ENCODE assay signal across 10 cellular contexts in the genomic region with DNA sequence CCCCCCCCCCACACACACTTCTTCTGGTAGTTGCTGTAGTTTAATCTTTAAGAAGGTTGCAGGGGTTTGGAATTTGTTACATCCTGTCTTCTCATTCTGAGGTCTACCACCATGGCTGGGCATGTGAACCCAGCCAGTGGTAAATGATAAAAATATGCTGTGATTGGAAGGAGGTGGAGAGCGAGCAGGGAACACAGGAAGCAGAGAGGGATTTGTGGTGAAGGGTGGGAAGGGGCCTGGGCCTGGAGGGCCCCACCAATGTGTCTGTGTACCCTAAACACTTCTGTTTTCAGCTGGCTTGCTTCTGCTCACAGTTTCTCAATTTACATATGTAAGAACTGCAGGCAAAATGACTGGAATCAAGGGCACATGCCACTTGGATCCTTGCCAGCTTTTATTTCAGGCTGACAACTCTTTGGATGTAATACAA.
DNase-seq lines count a peak whose midpoint lies in the region; ATAC-seq and TF ChIP-seq lines count a peak whose summit lies in the region.
"Had no signal": no experiment of that assay in that cellular context is flagged by ENCODE, and none has a peak within 500 bp of the region (broad histone marks: within the 10 kb centered on the region; RNA-seq: fewer than 3 reads in every experiment).

No MANE protein-coding gene starts in this region.

- no peak overlapping the region for H2BK15ac ChIP-seq in mesenchymal stem cell (ENCODE audit: low read depth, poor library complexity, severe bottlenecking)

- no peaks in the 10 kb centered on the region for H3K36me3 ChIP-seq in mesenchymal stem cell (ENCODE audit: control insufficient read depth in 1 of 2, insufficient read depth in 2 of 2, low read depth in 1 of 2, low read length in 2 of 2)

- H4K91ac ChIP-seq in mesenchymal stem cell (ENCODE audit: low read length) = no peak overlapping the region

- H2BK12ac ChIP-seq in mesenchymal stem cell (ENCODE audit: low read length in 2 of 2) = no peak overlapping the region

- H2BK120ac ChIP-seq in mesenchymal stem cell (ENCODE audit: low read depth, low read length) = no peak overlapping the region

- peaks cover 23 to 28% (median 27%) of the 10 kb centered on the region in 3 donors for H3K4me1 Mint-ChIP-seq in T-cell
- peaks cover 7% of the 10 kb centered on the region for H3K4me1 Mint-ChIP-seq in CD4-positive, alpha-beta T cell (ENCODE audit: low read depth)

- H3K14ac ChIP-seq in mesenchymal stem cell (ENCODE audit: low read length in 2 of 2) = no peak overlapping the region

- no peak overlapping the region for H3K23ac ChIP-seq in mesenchymal stem cell (ENCODE audit: low read length in 2 of 2)

- no peak overlapping the region for H3K4ac ChIP-seq in mesenchymal stem cell (ENCODE audit: low read depth in 1 of 2, low read length in 2 of 2)

- H3K18ac ChIP-seq in mesenchymal stem cell (ENCODE audit: low read depth in 1 of 2, low read length in 2 of 2) = no peak overlapping the region

- WGBS in mesenchymal stem cell = 44% methylated on average over 1 of the region's 1 CpG
- WGBS in right cardiac atrium = 62% methylated on average over 1 of the region's 1 CpG

- no peak overlapping the region for H3K9ac ChIP-seq in mesenchymal stem cell (ENCODE audit: low read length)

- H3K4me1 ChIP-seq in mesenchymal stem cell (ENCODE audit: control insufficient read depth, insufficient read depth, low read depth, low read length) (peaks cover 11% of the 10 kb centered on the region), right cardiac atrium (ENCODE audit: control insufficient read depth, insufficient read depth, low read length) (peaks cover 2% of the 10 kb centered on the region)

- H3K27ac ChIP-seq in mesenchymal stem cell (ENCODE audit: low read length, poor library complexity, severe bottlenecking) (peak overlapping the region; percentile 89), right cardiac atrium (ENCODE audit: low read length) (no peak overlapping the region)
- no peak overlapping the region for H3K27ac ChIP-seq in CD4-positive, alpha-beta T cell (ENCODE audit: low read depth, low read length)

- H3K27me3 Mint-ChIP-seq in T-cell = no peaks in the 10 kb centered on the region
- H3K27me3 Mint-ChIP-seq in CD4-positive, alpha-beta T cell = no peaks in the 10 kb centered on the region

- no peak for TF ChIP-seq CTCF in CD4-positive, alpha-beta T cell (IDR thresholded peaks at IDR 0.05)

- H2AFZ ChIP-seq in mesenchymal stem cell (ENCODE audit: low read depth, low read length) = no peak overlapping the region

- H3K4me2 ChIP-seq in mesenchymal stem cell (ENCODE audit: low read length, poor library complexity, severe bottlenecking) = no peak overlapping the region

- intact Hi-C loops in right cardiac atrium (cut with DNase I) = no loop called here
- intact Hi-C loops in CD4-positive, alpha-beta T cell (cut with DNase I, micrococcal nuclease) = no loop called here

- H3K4me3 ChIP-seq in mesenchymal stem cell (ENCODE audit: insufficient read depth in 1 of 2, low read depth in 1 of 2, low read length in 2 of 2) = no peak overlapping the region
- no peak overlapping the region for H3K4me3 ChIP-seq in right cardiac atrium (ENCODE audit: low read length)

- H2AK5ac ChIP-seq in mesenchymal stem cell (ENCODE audit: low read length, severe bottlenecking) = no peak overlapping the region

- peak overlapping the region in 1 of 3 donors; percentile 30 for H3K4me3 Mint-ChIP-seq in T-cell
- no peak overlapping the region for H3K4me3 Mint-ChIP-seq in CD4-positive, alpha-beta T cell
- H3K4me3 Mint-ChIP-seq: activated naive CD4-positive, alpha-beta T cell treated with anti-CD3 and anti-CD28 coated beads, Interleukin-2, amount 10 ng/mL, durations not matched to agents 7 days and 5 days had no signal

- no peaks in the 10 kb centered on the region for H3K9me3 Mint-ChIP-seq in T-cell
- H3K9me3 Mint-ChIP-seq in CD4-positive, alpha-beta T cell = no peaks in the 10 kb centered on the region
- H3K9me3 Mint-ChIP-seq: activated naive CD4-positive, alpha-beta T cell treated with anti-CD3 and anti-CD28 coated beads, Interleukin-2, amount 10 ng/mL, durations not matched to agents 7 days and 5 days had no signal

- H4K8ac ChIP-seq in mesenchymal stem cell (ENCODE audit: low read length) = no peak overlapping the region

- H3K79me1 ChIP-seq in mesenchymal stem cell (replicated peaks; ENCODE audit: low read length, poor library complexity, severe bottlenecking) = no peaks in the 10 kb centered on the region

- CTCF ChIA-PET in T-cell (lab: Charles Lee) = no interaction called here
- CTCF ChIA-PET in CD4-positive, alpha-beta T cell (lab: Charles Lee) = no interaction called here

- no peaks in the 10 kb centered on the region for H3K36me3 Mint-ChIP-seq in T-cell
- H3K36me3 Mint-ChIP-seq in CD4-positive, alpha-beta T cell (ENCODE audit: low read depth) = no peaks in the 10 kb centered on the region
- H3K36me3 Mint-ChIP-seq: activated naive CD4-positive, alpha-beta T cell treated with anti-CD3 and anti-CD28 coated beads, Interleukin-2, amount 10 ng/mL, durations not matched to agents 7 days and 5 days had no signal

- H3K27ac Mint-ChIP-seq in T-cell = peak overlapping the region in 1 of 2 donors; percentile 70
- no peak overlapping the region for H3K27ac Mint-ChIP-seq in CD4-positive, alpha-beta T cell

- POLR2A ChIA-PET in T-cell (lab: Charles Lee) = no interaction called here
- POLR2A ChIA-PET in CD4-positive, alpha-beta T cell (lab: Charles Lee) = no interaction called here

- peak overlapping the region; percentile 71 for H2BK5ac ChIP-seq in mesenchymal stem cell (ENCODE audit: low read depth, low read length, poor library complexity, severe bottlenecking)

- H3K9me3 ChIP-seq in mesenchymal stem cell (ENCODE audit: control insufficient read depth, low read length) (no peaks in the 10 kb centered on the region), right cardiac atrium (ENCODE audit: control insufficient read depth, low read length) (no peaks in the 10 kb centered on the region)
- no peaks in the 10 kb centered on the region for H3K9me3 ChIP-seq in CD4-positive, alpha-beta T cell (ENCODE audit: control insufficient read depth, low read length)

- DNase-seq in DMS79 treated with DMSO at 0.1 percent for 48 hours (lab: John Stamatoyannopoulos, UW) (peak; percentile 71), NCI-H1417 (lab: John Stamatoyannopoulos, UW) (peak; percentile 44 to 85 (median 57)), T-cell (peak in 5 of 34 experiments; percentile 0 to 14 (median 2)), mesenchymal stem cell (no peak), right cardiac atrium (no peak)
- no peak for DNase-seq in CD4-positive, alpha-beta T cell
- DNase-seq: activated naive CD4-positive, alpha-beta T cell treated with anti-CD3 and anti-CD28 coated beads, Interleukin-2, amount 10 ng/mL, durations not matched to agents 7 days and 5 days; stimulated activated CD4-positive, alpha-beta T cell treated with anti-CD3 and anti-CD28 coated beads, Interleukin-15, amount 100 ng/mL, for 24 hours had no signal

- peaks cover 0 to 4% of the 10 kb centered on the region in 2 experiments for H3K27me3 ChIP-seq in mesenchymal stem cell (ENCODE audit: control insufficient read depth in 1 of 2, insufficient read depth in 1 of 2, low read length in 2 of 2)
- H3K27me3 ChIP-seq in right cardiac atrium (ENCODE audit: control insufficient read depth, insufficient read depth) = no peaks in the 10 kb centered on the region
- no peaks in the 10 kb centered on the region for H3K27me3 ChIP-seq in CD4-positive, alpha-beta T cell (ENCODE audit: control insufficient read depth, insufficient read depth, low read length)

- ATAC-seq in T-cell (replicated peaks in 1 of 4) = peak in 3 of 4 experiments; percentile 19 to 72 (median 33)
- ATAC-seq in HG02970 (IDR thresholded peaks at IDR 0.05; ENCODE audit: low FRiP score, unreplicated experiment) = no peak
- no peak for ATAC-seq in right cardiac atrium
- no peak for ATAC-seq in CD4-positive, alpha-beta T cell (ENCODE audit: poor library complexity)
- ATAC-seq in GM18511 (IDR thresholded peaks at IDR 0.05; ENCODE audit: unreplicated experiment) = no peak

Comparison
In these comparisons a context has a peak if more than half of its experiments do, and no peak if none do; other contexts are left out.
1. DNase-seq: peak in DMS79 treated with DMSO at 0.1 percent for 48 hours (single experiment) and NCI-H1417 (3 of 3); none in mesenchymal stem cell (single experiment), right cardiac atrium (0 of 3) and CD4-positive, alpha-beta T cell (0 of 10).
2. ATAC-seq: peak in T-cell (3 of 4); none in HG02970 (single experiment), right cardiac atrium (0 of 2), CD4-positive, alpha-beta T cell (single experiment) and GM18511 (single experiment).